In genomic region chr18:62603979-62604378, GRCh38 we compare ENCODE assay signal across 29 cellular contexts.
"Had no signal": no experiment of that assay in that cellular context is flagged by ENCODE, and none has a peak within 500 bp of the region (broad histone marks: within the 10 kb centered on the region; RNA-seq: fewer than 3 reads in every experiment).

No MANE protein-coding gene starts in this region.

- H3K4me3 ChIP-seq: left ventricle myocardium inferior, lung, psoas muscle, right atrium auricular region, right lobe of liver, smooth muscle cell, stomach, testis, thyroid gland, transverse colon, upper lobe of left lung, vagina had no signal

- H3K36me3 Mint-ChIP-seq: immature natural killer cell; mesothelial cell of epicardium; naive B cell; natural killer cell; stimulated activated naive B cell treated with anti-CD40 and anti-IgM and Interleukin-4, amounts not matched to agents 10 μg/mL and 1 μg/mL and 100 μg/mL, for 72 hours had no signal

- H3K27ac ChIP-seq: left ventricle myocardium inferior, neutrophil, parathyroid adenoma, psoas muscle, right atrium auricular region, right lobe of liver, stomach, testis, thyroid gland, transverse colon, upper lobe of left lung, vagina had no signal

- H3K4me1 Mint-ChIP-seq: immature natural killer cell; naive B cell; natural killer cell; stimulated activated naive B cell treated with anti-CD40 and anti-IgM and Interleukin-4, amounts not matched to agents 10 μg/mL and 1 μg/mL and 100 μg/mL, for 72 hours had no signal

- H3K36me3 ChIP-seq: left ventricle myocardium inferior, neutrophil, right atrium auricular region, right lobe of liver, stomach, thyroid gland, transverse colon, upper lobe of left lung, vagina had no signal

- H3K79me2 ChIP-seq: parathyroid adenoma had no signal

- H3K9me3 Mint-ChIP-seq: natural killer cell; stimulated activated naive B cell treated with anti-CD40 and anti-IgM and Interleukin-4, amounts not matched to agents 10 μg/mL and 1 μg/mL and 100 μg/mL, for 72 hours had no signal

- H3K27ac Mint-ChIP-seq: immature natural killer cell; mesothelial cell of epicardium; natural killer cell; stimulated activated naive B cell treated with anti-CD40 and anti-IgM and Interleukin-4, amounts not matched to agents 10 μg/mL and 1 μg/mL and 100 μg/mL, for 72 hours had no signal

- H2AFZ ChIP-seq: parathyroid adenoma had no signal

- H3K9me3 ChIP-seq: left ventricle myocardium inferior, neutrophil, psoas muscle, right atrium auricular region, right lobe of liver, stomach, testis, thyroid gland, transverse colon, upper lobe of left lung, vagina had no signal

- H3K4me1 ChIP-seq: left ventricle myocardium inferior, parathyroid adenoma, psoas muscle, right atrium auricular region, right lobe of liver, stomach, testis, thyroid gland, transverse colon, upper lobe of left lung, vagina had no signal

- H3K9ac ChIP-seq: parathyroid adenoma had no signal

- H3K27me3 ChIP-seq: right lobe of liver, testis, thyroid gland, upper lobe of left lung, vagina had no signal

- H3K4me2 ChIP-seq: smooth muscle cell had no signal

- FAIRE-seq: islet of Langerhans, kidney had no signal

- ATAC-seq: natural killer cell; psoas muscle; right lobe of liver; stimulated activated naive B cell treated with anti-CD40 and anti-IgM and Interleukin-4, amounts not matched to agents 10 μg/mL and 1 μg/mL and 100 μg/mL, for 72 hours; stimulated activated naive CD8-positive, alpha-beta T cell treated with anti-CD3 and anti-CD28 coated beads, Interleukin-15, Interleukin-2, amounts not matched to agents 100 U/mL and 50 U/mL, for 24 hours had no signal

- DNase-seq: hypothalamus; immature natural killer cell; left ventricle myocardium inferior; mesendoderm; naive B cell; natural killer cell; occipital lobe; psoas muscle; right lobe of liver; stimulated activated CD4-positive, alpha-beta T cell treated with anti-CD3 and anti-CD28 coated beads, Interleukin-1b, Interleukin-23, amount 100 ng/mL, for 48 hours; stimulated activated CD4-positive, alpha-beta T cell treated with anti-CD3 and anti-CD28 coated beads, Interleukin-2, amount 100 ng/mL, for 48 hours; stimulated activated CD4-positive, alpha-beta T cell treated with anti-CD3 and anti-CD28 coated beads, Interleukin-4, amount 100 ng/mL, for 4 hours; stimulated activated CD8-positive, alpha-beta memory T cell treated with anti-CD3 and anti-CD28 coated beads, Interleukin-4, amount 100 ng/mL, for 48 hours; stimulated activated naive B cell treated with anti-CD40 and anti-IgM and Interleukin-4, amounts not matched to agents 10 μg/mL and 1 μg/mL and 100 μg/mL, for 72 hours; stimulated activated naive CD8-positive, alpha-beta T cell treated with anti-CD3 and anti-CD28 coated beads, Interleukin-15, Interleukin-2, amounts not matched to agents 100 U/mL and 50 U/mL, for 24 hours; stomach; testis; thyroid gland; transverse colon; upper lobe of left lung had no signal

- H3K4me3 Mint-ChIP-seq: immature natural killer cell; mesothelial cell of epicardium; naive B cell; natural killer cell; stimulated activated naive B cell treated with anti-CD40 and anti-IgM and Interleukin-4, amounts not matched to agents 10 μg/mL and 1 μg/mL and 100 μg/mL, for 72 hours had no signal
